Comparison of ENCODE assay signal across 8 cellular contexts in the genomic region with DNA sequence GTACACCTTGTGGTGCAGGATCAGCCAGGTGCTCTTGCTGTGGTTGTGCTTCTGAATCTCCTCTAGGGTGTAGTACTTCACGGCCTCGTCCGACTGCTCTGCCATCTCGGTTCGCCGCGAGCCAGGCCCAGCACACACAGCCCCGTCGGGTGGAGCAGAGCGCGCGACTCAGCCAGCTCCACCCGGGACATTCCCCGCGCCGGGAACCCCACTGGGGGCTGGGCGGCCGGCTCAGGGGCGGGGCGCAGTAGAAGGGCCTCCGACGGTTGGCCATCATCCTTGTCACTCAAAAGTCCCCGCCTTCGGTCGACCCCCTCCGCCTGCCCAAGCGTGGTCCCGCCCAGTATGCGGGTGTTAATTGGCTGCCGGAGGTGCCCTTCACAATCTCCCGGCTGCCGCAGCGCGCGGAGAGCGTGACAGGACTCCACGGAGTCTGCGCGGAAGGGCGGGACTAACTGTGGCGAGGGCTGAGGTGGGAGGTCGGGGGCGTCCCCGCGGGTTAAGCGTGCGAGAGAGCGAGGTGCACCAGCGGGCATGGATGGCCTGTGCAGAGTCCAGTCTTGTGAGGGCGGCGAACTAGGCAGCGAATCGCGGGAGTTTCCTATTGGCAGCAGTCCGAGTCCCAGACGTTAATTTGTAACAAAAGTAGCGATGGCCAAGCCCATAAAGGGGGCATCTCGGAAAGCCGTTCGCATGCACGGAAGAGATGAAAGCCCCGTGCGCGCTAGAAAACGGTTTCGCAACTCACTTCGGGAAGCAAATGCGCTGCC. TPM values are rescaled to one million over a fixed set of nuclear protein-coding genes. Genes with fewer than 3 reads are reported as not detected.
DNase-seq lines count a peak whose midpoint lies in the region; ATAC-seq and TF ChIP-seq lines count a peak whose summit lies in the region.

CYB5A (minus strand) TSS at position 193 of the 770 bp plus-strand sequence; CDS start at position 105, 88 bp downstream.

- H3K4me3 ChIP-seq in GM23338 (peak within 1 kb of the TSS; percentile 96), SK-N-MC (peak within 1 kb of the TSS; percentile 85), suprapubic skin (peak within 1 kb of the TSS; percentile 86)

- 0 out of 2 replicates have a peak within 1 kb of the TSS, but pooled peaks have one; percentile 5 for H3K27ac ChIP-seq in GM23338 (ENCODE audit: low read depth)
- H3K27ac ChIP-seq in SK-N-MC = no peak within 1 kb of the TSS
- peak within 1 kb of the TSS; percentile 81 for H3K27ac ChIP-seq in suprapubic skin

- H3K9me3 ChIP-seq in SK-N-MC (ENCODE audit: low read depth, low read length) (no peaks in the 10 kb centered on the region), suprapubic skin (no peaks in the 10 kb centered on the region)

- H3K36me3 ChIP-seq in GM23338 (ENCODE audit: insufficient read depth) (no peaks in the 10 kb centered on the region; the same call in 1 of the 2 replicates), SK-N-MC (ENCODE audit: insufficient read depth, low read length) (no peaks in the 10 kb centered on the region), suprapubic skin (no peaks in the 10 kb centered on the region)

- H4K20me1 ChIP-seq in GM23338 (replicated peaks; ENCODE audit: insufficient read depth) = no peaks in the 10 kb centered on the region

- H3K27me3 ChIP-seq in GM23338 (ENCODE audit: insufficient read depth) (no peaks in the 10 kb centered on the region), suprapubic skin (no peaks in the 10 kb centered on the region)

- TF ChIP-seq CTCF in GM23338 (conservative IDR thresholded peaks at IDR 0.05; ENCODE audit: low read depth in 2 of 2) (no peak), suprapubic skin (IDR thresholded peaks at IDR 0.05) (no peak)

- peak within 1 kb of the TSS; percentile 49 for H3K9ac ChIP-seq in SK-N-MC (ENCODE audit: insufficient read length)

- peaks cover 8% of the 10 kb centered on the region; the same call in 1 of the 2 replicates for H3K9me2 ChIP-seq in GM23338 (ENCODE audit: insufficient read depth)

- peaks cover 40% of the 10 kb centered on the region for H3K79me2 ChIP-seq in GM23338 (replicated peaks; ENCODE audit: insufficient read depth)

- WGBS in suprapubic skin = 4% methylated on average over 15 of the region's 68 CpGs

- peak within 1 kb of the TSS; percentile 93 for H3K27ac Mint-ChIP-seq in GM23338

- 0 out of 2 replicates have a peak, but pooled peaks cover 3% of the 10 kb centered on the region for H3F3A ChIP-seq in GM23338 (replicated peaks; ENCODE audit: low read depth)

- no peak for TF ChIP-seq EP300 in suprapubic skin (IDR thresholded peaks at IDR 0.05)

- H3K4me1 Mint-ChIP-seq in GM23338 = peaks cover 30% of the 10 kb centered on the region

- ATAC-seq in GM23338 = peak; percentile 88

- peak within 1 kb of the TSS; percentile 94 for H3K4me3 Mint-ChIP-seq in GM23338

- peak within 1 kb of the TSS; percentile 83 for H3K4me2 ChIP-seq in GM23338

- peaks cover 8% of the 10 kb centered on the region; the same call in 1 of the 3 replicates for H3K36me3 Mint-ChIP-seq in GM23338 (ENCODE audit: low read depth)

- H3K9me3 Mint-ChIP-seq in GM23338 = no peaks in the 10 kb centered on the region

- DNase-seq in EL = peak; percentile 94
- DNase-seq in GM23338 (ENCODE audit: low spot score) = peak; percentile 94
- peak; percentile 90 for DNase-seq in M059J (ENCODE audit: low read depth)
- peak; percentile 72 for DNase-seq in SK-N-MC (ENCODE audit: low read depth, low spot score)
- DNase-seq in activated naive CD4-positive, alpha-beta T cell treated with anti-CD3 and anti-CD28 coated beads, Interleukin-2, amount 50 U/mL, for 16 hours = peak; percentile 99
- DNase-seq in germinal center (ENCODE audit: low spot score) = peak; percentile 100
- peak; percentile 90 to 100 (median 99) for DNase-seq in nucleus accumbens (lab: John Stamatoyannopoulos, UW)
- peak; percentile 98 for DNase-seq in suprapubic skin (ENCODE audit: low spot score in 2 of 2)

- H2AFZ ChIP-seq in GM23338 = peak within 1 kb of the TSS; percentile 97

- H3K4me1 ChIP-seq in GM23338 (ENCODE audit: insufficient read depth) (peaks cover 24% of the 10 kb centered on the region), suprapubic skin (peaks cover 20% of the 10 kb centered on the region)

- H3K27me3 Mint-ChIP-seq in GM23338 (ENCODE audit: insufficient read depth, low read depth, poor library complexity) = no peaks in the 10 kb centered on the region

- peak in 1 of 2 donors; percentile 38 for TF ChIP-seq POLR2A in suprapubic skin (IDR thresholded peaks at IDR 0.05)

TF ChIP-seq in GM23338, 12 proteins besides CTCF, POLR2A, EP300 and RAD21 (continues in another document):
- no peak for TF ChIP-seq EZH2 (IDR thresholded peaks at IDR 0.05; ENCODE audit: low read depth, unreplicated experiment)
- TF ChIP-seq, protein P1, sequence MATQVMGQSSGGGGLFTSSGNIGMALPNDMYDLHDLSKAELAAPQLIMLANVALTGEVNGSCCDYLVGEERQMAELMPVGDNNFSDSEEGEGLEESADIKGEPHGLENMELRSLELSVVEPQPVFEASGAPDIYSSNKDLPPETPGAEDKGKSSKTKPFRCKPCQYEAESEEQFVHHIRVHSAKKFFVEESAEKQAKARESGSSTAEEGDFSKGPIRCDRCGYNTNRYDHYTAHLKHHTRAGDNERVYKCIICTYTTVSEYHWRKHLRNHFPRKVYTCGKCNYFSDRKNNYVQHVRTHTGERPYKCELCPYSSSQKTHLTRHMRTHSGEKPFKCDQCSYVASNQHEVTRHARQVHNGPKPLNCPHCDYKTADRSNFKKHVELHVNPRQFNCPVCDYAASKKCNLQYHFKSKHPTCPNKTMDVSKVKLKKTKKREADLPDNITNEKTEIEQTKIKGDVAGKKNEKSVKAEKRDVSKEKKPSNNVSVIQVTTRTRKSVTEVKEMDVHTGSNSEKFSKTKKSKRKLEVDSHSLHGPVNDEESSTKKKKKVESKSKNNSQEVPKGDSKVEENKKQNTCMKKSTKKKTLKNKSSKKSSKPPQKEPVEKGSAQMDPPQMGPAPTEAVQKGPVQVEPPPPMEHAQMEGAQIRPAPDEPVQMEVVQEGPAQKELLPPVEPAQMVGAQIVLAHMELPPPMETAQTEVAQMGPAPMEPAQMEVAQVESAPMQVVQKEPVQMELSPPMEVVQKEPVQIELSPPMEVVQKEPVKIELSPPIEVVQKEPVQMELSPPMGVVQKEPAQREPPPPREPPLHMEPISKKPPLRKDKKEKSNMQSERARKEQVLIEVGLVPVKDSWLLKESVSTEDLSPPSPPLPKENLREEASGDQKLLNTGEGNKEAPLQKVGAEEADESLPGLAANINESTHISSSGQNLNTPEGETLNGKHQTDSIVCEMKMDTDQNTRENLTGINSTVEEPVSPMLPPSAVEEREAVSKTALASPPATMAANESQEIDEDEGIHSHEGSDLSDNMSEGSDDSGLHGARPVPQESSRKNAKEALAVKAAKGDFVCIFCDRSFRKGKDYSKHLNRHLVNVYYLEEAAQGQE (IDR thresholded peaks at IDR 0.05; ENCODE audit: unreplicated experiment) = no peak
- TF ChIP-seq ZNF331 (CRISPR knock-in tag; IDR thresholded peaks at IDR 0.05; ENCODE audit: low read depth) = no peak

RNA-seq across cellular contexts. Expression of gene CYB5A, which starts in this region (rescaled TPM):
- 122 and 136 TPM in 2 replicates for total RNA-seq in GM23338 (2014; rRNA removed; shearing (Covaris generic))
- 274 and 283 TPM in 2 replicates for polyA plus RNA-seq in GM23338 (2016; fragmentation: Nextera tagmentation; extraction: Ambion mirVana)
- total RNA-seq in M059J (2014; rRNA removed; shearing (Covaris generic)) = 167 and 192 TPM in 2 replicates
- 100 to 1,000 TPM; 103 to 258 (median 147) TPM for total RNA-seq in suprapubic skin
